13 cellular contexts compared by ENCODE assay signal in the genomic region with DNA sequence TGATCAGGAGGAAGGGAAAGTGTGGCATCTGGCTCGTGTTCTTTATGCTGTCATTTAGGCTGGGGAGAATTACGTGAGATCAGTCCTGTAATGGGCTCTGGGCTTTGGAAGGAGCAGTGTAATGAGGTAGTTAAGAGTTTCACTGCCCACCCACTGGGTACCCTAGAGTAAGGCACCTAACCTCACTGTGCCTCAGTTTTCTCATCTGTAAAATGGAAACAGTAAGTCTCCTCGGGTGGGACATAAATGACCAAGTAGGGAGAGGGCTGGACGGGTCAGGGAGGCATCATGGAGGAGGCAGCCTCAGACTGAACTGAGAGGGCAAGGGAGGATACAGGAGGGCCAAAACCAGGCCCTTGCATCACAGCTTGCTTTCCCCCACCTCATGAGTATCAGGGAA.
"Had no signal": no experiment of that assay in that cellular context is flagged by ENCODE, and none has a peak within 500 bp of the region (broad histone marks: within the 10 kb centered on the region; RNA-seq: fewer than 3 reads in every experiment).

No MANE protein-coding gene starts in this region.

- H3K4me3 Mint-ChIP-seq: activated CD8-positive, alpha-beta T cell treated with anti-CD3 and anti-CD28 coated beads, Interleukin-2, amount 10 ng/mL, durations not matched to agents 7 days and 5 days; activated naive CD4-positive, alpha-beta T cell treated with anti-CD3 and anti-CD28 coated beads for 36 hours; stimulated activated memory B cell treated with anti-CD40 and anti-IgM and Interleukin-4, amounts not matched to agents 10 μg/mL and 1 μg/mL and 100 μg/mL, for 72 hours; T-helper 1 cell treated with Interleukin-12 subunit alpha and Interleukin-12 subunit beta and Interleukin-4 antibody, amounts not matched to agents 30 μg/mL and 1 μg/mL, for 36 hours had no signal

- H3K4me3 ChIP-seq: heart right ventricle, left lung, smooth muscle cell, suprapubic skin had no signal

- H3K27ac ChIP-seq: left lung, parathyroid adenoma, suprapubic skin had no signal

- DNase-seq: activated CD4-positive, alpha-beta T cell treated with anti-CD3 and anti-CD28 coated beads for 4 hours; activated CD8-positive, alpha-beta T cell treated with anti-CD3 and anti-CD28 coated beads, Interleukin-2, amount 10 ng/mL, durations not matched to agents 7 days and 5 days; activated naive CD4-positive, alpha-beta T cell treated with anti-CD3 and anti-CD28 coated beads for 36 hours; heart right ventricle; islet precursor cell; left lung; mesenchymal stem cell; retina had no signal

- H3K9me3 ChIP-seq: heart right ventricle, left lung, suprapubic skin had no signal

- H3K27ac Mint-ChIP-seq: activated naive CD4-positive, alpha-beta T cell treated with anti-CD3 and anti-CD28 coated beads for 36 hours; T-helper 1 cell treated with Interleukin-12 subunit alpha and Interleukin-12 subunit beta and Interleukin-4 antibody, amounts not matched to agents 30 μg/mL and 1 μg/mL, for 36 hours had no signal

- H3K27me3 Mint-ChIP-seq: stimulated activated memory B cell treated with anti-CD40 and anti-IgM and Interleukin-4, amounts not matched to agents 10 μg/mL and 1 μg/mL and 100 μg/mL, for 72 hours had no signal

- H3K27me3 ChIP-seq: heart right ventricle, left lung, suprapubic skin had no signal

- H3K9me3 Mint-ChIP-seq: activated naive CD4-positive, alpha-beta T cell treated with anti-CD3 and anti-CD28 coated beads for 36 hours; stimulated activated memory B cell treated with anti-CD40 and anti-IgM and Interleukin-4, amounts not matched to agents 10 μg/mL and 1 μg/mL and 100 μg/mL, for 72 hours; T-helper 1 cell treated with Interleukin-12 subunit alpha and Interleukin-12 subunit beta and Interleukin-4 antibody, amounts not matched to agents 30 μg/mL and 1 μg/mL, for 36 hours had no signal

- ATAC-seq: activated CD8-positive, alpha-beta T cell treated with anti-CD3 and anti-CD28 coated beads, Interleukin-2, amount 10 ng/mL, durations not matched to agents 7 days and 5 days; heart right ventricle; left lung; stimulated activated memory B cell treated with anti-CD40 and anti-IgM and Interleukin-4, amounts not matched to agents 10 μg/mL and 1 μg/mL and 100 μg/mL, for 72 hours had no signal
